ENCODE assay signal across 14 cellular contexts in the genomic region with DNA sequence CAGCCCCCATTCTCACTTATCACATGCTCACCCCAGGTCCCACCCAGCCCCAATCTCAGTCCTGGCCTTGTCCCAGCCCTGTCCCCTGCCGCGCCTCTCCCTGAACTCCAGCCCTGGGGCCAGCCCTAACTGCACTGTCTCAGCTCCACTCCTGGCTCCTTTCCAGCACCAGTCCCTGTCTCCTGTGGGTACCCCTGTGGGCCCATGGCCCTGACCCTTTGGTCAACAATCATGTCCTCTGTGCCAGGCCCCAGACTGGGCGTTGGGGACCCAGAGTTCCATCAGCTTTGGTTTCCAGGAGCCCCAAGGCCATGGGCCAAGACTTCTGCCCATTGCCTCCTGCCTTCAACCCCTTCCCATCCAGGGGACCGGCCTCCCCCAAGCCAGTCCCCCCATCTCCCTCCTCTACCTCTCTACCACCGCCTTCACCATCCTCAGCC. TPM values are rescaled to one million over a fixed set of nuclear protein-coding genes. Genes with fewer than 3 reads are reported as not detected.
DNase-seq lines count a peak whose midpoint lies in the region; ATAC-seq, FAIRE-seq and TF ChIP-seq lines count a peak whose summit lies in the region.
"Had no signal": no experiment of that assay in that cellular context is flagged by ENCODE, and none has a peak within 500 bp of the region (broad histone marks: within the 10 kb centered on the region; RNA-seq: fewer than 3 reads in every experiment).

No MANE protein-coding gene starts in this region.

- no peak for TF ChIP-seq CTCF in MM.1S (IDR thresholded peaks at IDR 0.05; ENCODE audit: low read length)
- TF ChIP-seq CTCF in sigmoid colon (IDR thresholded peaks at IDR 0.05) = no peak

- H3K79me2 ChIP-seq in MM.1S (ENCODE audit: low read length) = no peaks in the 10 kb centered on the region

- H3K9ac ChIP-seq in MM.1S (ENCODE audit: low read length) = peak overlapping the region; percentile 64

- H3K4me3 ChIP-seq in MM.1S (ENCODE audit: low read length) (peak overlapping the region; percentile 56), sigmoid colon (peak overlapping the region in 3 of 4 donors; percentile 19 to 38 (median 35))
- H3K4me3 ChIP-seq: smooth muscle cell had no signal

- TF ChIP-seq EP300 in sigmoid colon (IDR thresholded peaks at IDR 0.05) = no peak

- WGBS in sigmoid colon, 2 donors = 59 to 71% methylated on average over 5 of the region's 5 CpGs

- intact Hi-C loops in Right ventricle myocardium superior (cut with DNase I) (loop anchor here (5.0 to 10.0 kb wide), 2 partner anchors 75 to 477 kb away; no protein-coding TSS in a partner anchor), sigmoid colon (cut with DNase I) (no loop called here)

- no peaks in the 10 kb centered on the region for H4K20me1 ChIP-seq in MM.1S (ENCODE audit: insufficient read depth, low read length)

- H3K27me3 ChIP-seq in MM.1S (replicated peaks; ENCODE audit: insufficient read depth, low read length) = no peaks in the 10 kb centered on the region
- H3K27me3 ChIP-seq in sigmoid colon = no peaks in the 10 kb centered on the region

- ATAC-seq in GM18511 (IDR thresholded peaks at IDR 0.05; ENCODE audit: unreplicated experiment) (peak; percentile 32), Right ventricle myocardium superior (ENCODE audit: poor library complexity) (peak; percentile 30), GM21447 (IDR thresholded peaks at IDR 0.05; ENCODE audit: unreplicated experiment) (no peak), GM21529 (IDR thresholded peaks at IDR 0.05; ENCODE audit: unreplicated experiment) (no peak), GM18861 (IDR thresholded peaks at IDR 0.05; ENCODE audit: unreplicated experiment) (no peak)

- TF ChIP-seq POLR2A in sigmoid colon (IDR thresholded peaks at IDR 0.05) = no peak

- no peaks in the 10 kb centered on the region for H3F3A ChIP-seq in MM.1S (ENCODE audit: insufficient read depth, low read length)

- peak overlapping the region; percentile 61; the same call in 1 of the 2 replicates for H2AFZ ChIP-seq in MM.1S (ENCODE audit: low read length)

- H3K4me1 ChIP-seq in MM.1S (ENCODE audit: low read length) (0 out of 2 replicates have a peak, but pooled peaks cover 7% of the 10 kb centered on the region), sigmoid colon (peaks cover 0 to 6% (median 0%) of the 10 kb centered on the region in 4 donors)

- peak overlapping the region; percentile 43; the same call in 1 of the 2 replicates for H3K4me2 ChIP-seq in MM.1S (ENCODE audit: low read depth, low read length)
- H3K4me2 ChIP-seq: smooth muscle cell had no signal

- no peaks in the 10 kb centered on the region for H3K9me2 ChIP-seq in MM.1S (replicated peaks; ENCODE audit: insufficient read depth, low read length)

- FAIRE-seq in HTR-8/SVneo (lab: Jason Lieb, UNC) = no peak
- FAIRE-seq: endothelial cell of umbilical vein had no signal

- no peak for DNase-seq in MM.1S
- peak; percentile 55 for DNase-seq in Right ventricle myocardium superior
- no peak for DNase-seq in sigmoid colon
- DNase-seq in HTR-8/SVneo (ENCODE audit: insufficient read length, low spot score) = no peak
- DNase-seq: CD4-positive, CD25-positive, alpha-beta regulatory T cell; NCI-H69; T-helper 9 cell had no signal

- no peaks in the 10 kb centered on the region for H3K9me3 ChIP-seq in MM.1S (replicated peaks; ENCODE audit: insufficient read depth, low read length)
- no peaks in the 10 kb centered on the region for H3K9me3 ChIP-seq in sigmoid colon

- no peaks in the 10 kb centered on the region for H3K36me3 ChIP-seq in MM.1S (replicated peaks; ENCODE audit: insufficient read depth, low read length)
- H3K36me3 ChIP-seq in sigmoid colon = no peaks in the 10 kb centered on the region

- no peak overlapping the region for H3K27ac ChIP-seq in MM.1S (ENCODE audit: low read length)
- peak overlapping the region; percentile 47 to 67 (median 56) for H3K27ac ChIP-seq in sigmoid colon

RNA-seq across cellular contexts. Expression of a gene that starts 0.8 kb away (rescaled TPM):
- total RNA-seq in Right ventricle myocardium superior (11.1 TPM), sigmoid colon (10 to 100 TPM; 10.5 to 19.7 (median 18.8) TPM)
- 10 to 100 TPM; 21.6 to 29.8 (median 27.1) TPM for polyA plus RNA-seq in sigmoid colon
- total RNA-seq: endothelial cell of umbilical vein, kidney epithelial cell, smooth muscle cell had no signal
- polyA plus RNA-seq: endothelial cell of umbilical vein, smooth muscle cell had no signal

RNA-seq across cellular contexts. Expression of a gene that starts 25.1 kb away (rescaled TPM):
- 2,568 TPM for total RNA-seq in Right ventricle myocardium superior
- not detected for total RNA-seq in sigmoid colon
- polyA plus RNA-seq in sigmoid colon = 1 to 10 TPM in 1 of 3 donors, under 1 TPM in 2; 0.29 to 1.4 (median 0.60) TPM
- total RNA-seq: CD4-positive, CD25-positive, alpha-beta regulatory T cell; endothelial cell of umbilical vein; kidney epithelial cell; smooth muscle cell had no signal
- polyA plus RNA-seq: CD4-positive, CD25-positive, alpha-beta regulatory T cell; endothelial cell of umbilical vein had no signal

RNA-seq across cellular contexts. Expression of a gene that starts 30.8 kb away (rescaled TPM):
- 34.5 TPM for total RNA-seq in Right ventricle myocardium superior
- total RNA-seq in sigmoid colon = 10 to 100 TPM; 38.2 to 87.5 (median 54.0) TPM
- 10 to 100 TPM in 2 of 3 donors, 1 to 10 TPM in 1; 4.6 to 29.8 (median 13.2) TPM for polyA plus RNA-seq in sigmoid colon

RNA-seq across cellular contexts. Expression of a gene that starts 48.6 kb away (rescaled TPM):
- 166 TPM for total RNA-seq in Right ventricle myocardium superior
- total RNA-seq in sigmoid colon = 100 to 1,000 TPM; 104 to 202 (median 178) TPM
- polyA plus RNA-seq in sigmoid colon = 100 to 1,000 TPM; 117 to 151 (median 121) TPM

Comparison
In these comparisons a context has a peak if more than half of its experiments do, and no peak if none do; other contexts are left out.
1. ATAC-seq: peak in GM18511 (single experiment) and Right ventricle myocardium superior (single experiment); none in GM21447 (single experiment), GM21529 (single experiment) and GM18861 (single experiment).
2. RNA of a gene that starts 25.1 kb away (total RNA-seq): 2,568 TPM in Right ventricle myocardium superior (single experiment); not detected in sigmoid colon; every median in the first group is over 1,000 times any median in the second.